Comparison of ENCODE assay signal across 8 cellular contexts in genomic region chr2:85678794-85679672, GRCh38. TPM values are rescaled to one million over a fixed set of nuclear protein-coding genes. Genes with fewer than 3 reads are reported as not detected.
A peak's percentile ranks its signal among the peaks of the same experiment; 100 is the strongest.
DNase-seq lines count a peak whose midpoint lies in the region; ATAC-seq and TF ChIP-seq lines count a peak whose summit lies in the region.

No MANE protein-coding gene starts in this region.

- peak; percentile 75 for ATAC-seq in GM19397 (IDR thresholded peaks at IDR 0.05; ENCODE audit: unreplicated experiment)

- no peak overlapping the region for H3K9ac ChIP-seq in KMS-11

- DNase-seq in RPMI8226 = peak; percentile 73
- DNase-seq in activated T-helper 9 cell treated with anti-CD3 and anti-CD28 coated beads, Interleukin-2, amount 50 U/mL, for 16 hours (ENCODE audit: low read depth) = peak; percentile 61
- DNase-seq in foreskin melanocyte = peak; percentile 41
- peak; percentile 39 for DNase-seq in occipital lobe (lab: John Stamatoyannopoulos, UW)
- peak in 43 of 49 donors; percentile 17 to 84 (median 64) for DNase-seq in substantia nigra (lab: John Stamatoyannopoulos, UW)

- H3K27me3 ChIP-seq in KMS-11 (ENCODE audit: insufficient read depth, low read depth) = no peaks in the 10 kb centered on the region

- H4K20me1 ChIP-seq in KMS-11 (ENCODE audit: insufficient read depth) = no peaks in the 10 kb centered on the region

- no peaks in the 10 kb centered on the region for H3K36me3 ChIP-seq in KMS-11 (ENCODE audit: insufficient read depth)

- no peak overlapping the region for H3K4me3 ChIP-seq in KMS-11 (IDR thresholded peaks at IDR 0.05; ENCODE audit: insufficient read depth, low read depth, low read length)

- peaks cover 16% of the 10 kb centered on the region for H3K4me1 ChIP-seq in KMS-11 (ENCODE audit: low read depth, poor library complexity, severe bottlenecking)

- TF ChIP-seq CTCF in C4-2B (conservative IDR thresholded peaks at IDR 0.05) (peak; percentile 97), KMS-11 (conservative IDR thresholded peaks at IDR 0.05; ENCODE audit: low read depth, low read length) (peak; percentile 97)

- H3K27ac ChIP-seq in C4-2B (0 out of 2 replicates have a peak overlapping the region, but pooled peaks have one; percentile 4), KMS-11 (no peak overlapping the region), substantia nigra (ENCODE audit: low read depth, low read length, poor library complexity, severe bottlenecking) (peak overlapping the region; percentile 3)

- H2AFZ ChIP-seq in KMS-11 (ENCODE audit: low read depth) = peak overlapping the region; percentile 84

- H3K79me2 ChIP-seq in KMS-11 (ENCODE audit: insufficient read depth, low read depth) = no peaks in the 10 kb centered on the region

- peak overlapping the region; percentile 61; the same call in 1 of the 2 replicates for H3K4me2 ChIP-seq in KMS-11

RNA-seq across cellular contexts. Expression of gene SFTPB, which starts 11.0 kb away (rescaled TPM):
- total RNA-seq in occipital lobe = 0.16 TPM

RNA-seq across cellular contexts. Expression of gene GNLY, which starts 15.1 kb away (rescaled TPM):
- not detected for total RNA-seq in occipital lobe
